In genomic region chr1:85582687-85583354, GRCh38 we compare ENCODE assay signal across 9 cellular contexts. TPM values are rescaled to one million over a fixed set of nuclear protein-coding genes. Genes with fewer than 3 reads are reported as not detected.
DNase-seq lines count a peak whose midpoint lies in the region; ATAC-seq and TF ChIP-seq lines count a peak whose summit lies in the region.
"Had no signal": no experiment of that assay in that cellular context is flagged by ENCODE, and none has a peak within 500 bp of the region (broad histone marks: within the 10 kb centered on the region; RNA-seq: fewer than 3 reads in every experiment).

No MANE protein-coding gene starts in this region.

- TF ChIP-seq POLR2A in IMR-90 (IDR thresholded peaks at IDR 0.05; ENCODE audit: low read depth, low read length) (no peak; the same call in 1 of the 2 replicates), transverse colon (IDR thresholded peaks at IDR 0.05) (no peak)

- H3K23ac ChIP-seq in IMR-90 (ENCODE audit: low read depth, low read length): peak overlapping the region; percentile 97

- BruUV-seq in IMR-90 (replicated peaks; lab: Mats Ljungman, UMichigan): no TSS peak

- TF ChIP-seq RAD21 in IMR-90 (IDR thresholded peaks at IDR 0.05; ENCODE audit: low read length): no peak; the same call in 1 of the 2 replicates

- H3K36me3 ChIP-seq in IMR-90 (ENCODE audit: control insufficient read depth, insufficient read depth, low read length): peaks cover 22% of the 10 kb centered on the region
- peaks cover 0 to 9% of the 10 kb centered on the region in 2 donors for H3K36me3 ChIP-seq in left lung
- H3K36me3 ChIP-seq in transverse colon: no peaks in the 10 kb centered on the region

- peak overlapping the region; percentile 43 for H3K18ac ChIP-seq in IMR-90 (ENCODE audit: low read depth, low read length)

- dilution Hi-C loops in IMR-90 (cut with HindIII; ENCODE audit: low sequenced_read_pairs, unreplicated experiment): no loop called here

- peak overlapping the region; percentile 89 for H3K9ac ChIP-seq in IMR-90 (ENCODE audit: low read depth, low read length)

- peak; percentile 66 for DNase-seq in IMR-90
- DNase-seq in cardiac fibroblast (ENCODE audit: low read depth in 2 of 2): peak; percentile 74 to 76
- no peak for DNase-seq in left lung
- DNase-seq in transverse colon: no peak
- no peak for DNase-seq in GM10248 (ENCODE audit: extremely low spot score)
- no peak for DNase-seq in activated effector memory CD4-positive, alpha-beta T cell treated with anti-CD3 and anti-CD28 coated beads, Interleukin-2, amount 50 U/mL, for 16 hours
- DNase-seq in KG1 (lab: John Stamatoyannopoulos, UW): no peak
- no peak for DNase-seq in GOT3 (lab: John Stamatoyannopoulos, UW)
- DNase-seq: NCI-H69 had no signal

- 70% methylated on average over 13 of the region's 18 CpGs; no CpG with 5 or more reads in 1 of the 2 experiments for WGBS in IMR-90 (ENCODE audit: extremely low coverage in 2 of 2, insufficient read length in 1 of 2), 2 experiments
- 67 to 86% methylated on average over 1 to 18 of the region's 18 CpGs for WGBS in transverse colon (ENCODE audit: low coverage in 1 of 2), 2 donors

- TF ChIP-seq CTCF in IMR-90 (conservative IDR thresholded peaks at IDR 0.05; ENCODE audit: low read depth, low read length) (no peak), cardiac fibroblast (IDR thresholded peaks at IDR 0.05; ENCODE audit: low read depth, low read length) (no peak), left lung (IDR thresholded peaks at IDR 0.05) (no peak), transverse colon (IDR thresholded peaks at IDR 0.05) (no peak), GM10248 (IDR thresholded peaks at IDR 0.05; ENCODE audit: control extremely low read depth, extremely low read depth, low read depth, missing control alignments) (no peak)

- H3K27me3 ChIP-seq in IMR-90 (ENCODE audit: control insufficient read depth, insufficient read depth, low read length) (no peaks in the 10 kb centered on the region), left lung (peaks cover 0 to 43% of the 10 kb centered on the region in 2 donors), transverse colon (peaks cover 20% of the 10 kb centered on the region)

- no peak for ATAC-seq in IMR-90 (ENCODE audit: low read depth)
- no peak for ATAC-seq in left lung

- peaks cover 39% of the 10 kb centered on the region for H4K20me1 ChIP-seq in IMR-90 (ENCODE audit: insufficient read depth, low read length)

- intact Hi-C loops in IMR-90 (cut with micrococcal nuclease): no loop called here
- intact Hi-C loops in left lung (cut with DNase I): loop anchor here in 1 of 2 donors (10.0 kb wide), 2 partner anchors 112 to 278 kb away; no protein-coding TSS in a partner anchor
- intact Hi-C loops in transverse colon (cut with DNase I; ENCODE audit: low total_unique reads): loop anchor here (10.0 kb wide), 3 partner anchors 78 to 1122 kb away; partner anchors contain the start of gene SH3GLB1

- peak overlapping the region; percentile 51 for H4K91ac ChIP-seq in IMR-90 (ENCODE audit: insufficient read depth, low read depth, low read length)

- H3K14ac ChIP-seq in IMR-90 (replicated peaks; ENCODE audit: low read depth, low read length): peak overlapping the region; percentile 96

- peaks cover 0 to 24% of the 10 kb centered on the region in 2 experiments; a peak in 3 of 4 replicates for H3K79me1 ChIP-seq in IMR-90 (ENCODE audit: low read depth in 1 of 2, low read length in 2 of 2)

- no peak overlapping the region for H2BK15ac ChIP-seq in IMR-90 (ENCODE audit: low read depth, low read length)

- H3K9me3 ChIP-seq in IMR-90 (ENCODE audit: control insufficient read depth, insufficient read depth, low read length) (no peaks in the 10 kb centered on the region), left lung (no peaks in the 10 kb centered on the region), transverse colon (no peaks in the 10 kb centered on the region)

- H3K4me1 ChIP-seq in IMR-90 (ENCODE audit: control insufficient read depth, insufficient read depth, low read length) (peaks cover 4% of the 10 kb centered on the region), left lung (peaks cover 8 to 51% of the 10 kb centered on the region in 2 donors), transverse colon (peaks cover 0 to 26% (median 6%) of the 10 kb centered on the region in 4 donors)

- peak overlapping the region; percentile 80 for H2BK5ac ChIP-seq in IMR-90 (ENCODE audit: low read depth, low read length, poor library complexity, severe bottlenecking)

- peak overlapping the region; percentile 90 for H3K56ac ChIP-seq in IMR-90 (ENCODE audit: extremely low read depth, insufficient read depth, low read length)

- H2AK9ac ChIP-seq in IMR-90 (replicated peaks; ENCODE audit: low read depth, low read length, poor library complexity): peak overlapping the region; percentile 87

- CTCF ChIA-PET in IMR-90 (lab: Yijun Ruan, JAX): no interaction called here
- CTCF ChIA-PET in GM10248 (lab: Yijun Ruan, JAX): interaction anchor here (1.1 to 1.6 kb wide), 3 partner anchors 11 to 21 kb away, joined by 3 to 5 read pairs (median 4); no protein-coding TSS in a partner anchor

- H3K27ac ChIP-seq in IMR-90 (ENCODE audit: insufficient read depth, low read length): peak overlapping the region; percentile 78
- peak overlapping the region; percentile 91 to 97 for H3K27ac ChIP-seq in left lung
- H3K27ac ChIP-seq in transverse colon: peak overlapping the region; percentile 91 to 96 (median 92)

- peak overlapping the region; percentile 85; the same call in 1 of the 2 replicates for H2BK120ac ChIP-seq in IMR-90 (ENCODE audit: low read depth, low read length)

- H3K4me3 ChIP-seq in IMR-90 (ENCODE audit: insufficient read depth, low read depth, low read length) (peak overlapping the region; percentile 65), cardiac fibroblast (replicated peaks in 1 of 2; ENCODE audit: low read depth in 2 of 2, low read length in 2 of 2) (peak overlapping the region; percentile 75 to 88), left lung (peak overlapping the region; percentile 56 to 73), transverse colon (peak overlapping the region in 3 of 4 donors; percentile 39 to 88 (median 68))

- peak overlapping the region; percentile 3; the same call in 1 of the 2 replicates for H2AK5ac ChIP-seq in IMR-90 (ENCODE audit: low read depth, low read length)

- POLR2A ChIA-PET in IMR-90 (lab: Charles Lee; ENCODE audit: unreplicated experiment) (interaction anchor here (0.6 to 3.6 kb wide), 10 partner anchors 12 to 1103 kb away, joined by 3 to 51 read pairs (median 6); partner anchors contain the start of gene BCL10), GM10248 (lab: Yijun Ruan, JAX) (no interaction called here)

- TF ChIP-seq EP300 in transverse colon (IDR thresholded peaks at IDR 0.05; ENCODE audit: low read depth): no peak

- H2AFZ ChIP-seq in IMR-90 (replicated peaks; ENCODE audit: low read length, poor library complexity): no peak overlapping the region

- H3K4me2 ChIP-seq in IMR-90 (ENCODE audit: low read depth, low read length): peak overlapping the region; percentile 64

- H4K8ac ChIP-seq in IMR-90 (ENCODE audit: low read depth in 2 of 2, low read length in 2 of 2): peak overlapping the region; percentile 6 to 75; a peak in 3 of 4 replicates

- in situ Hi-C loops in IMR-90 (cut with MboI; ENCODE audit: low sequenced_read_pairs) (no loop called here), transverse colon (cut with MboI; ENCODE audit: low pct_ligation_motif_present in 1 of 4, low pct_unique_long_range_greater_than_20kb in 1 of 4, low sequenced_read_pairs in 3 of 4) (loop anchor here (25.0 kb wide), 1 partner anchor 271 kb away; no protein-coding TSS in a partner anchor)

- peak overlapping the region; percentile 3; the same call in 1 of the 2 replicates for H4K5ac ChIP-seq in IMR-90 (ENCODE audit: low read depth, low read length)

- H3K4ac ChIP-seq in IMR-90 (ENCODE audit: low read depth, low read length): peak overlapping the region; percentile 90

- no peaks in the 10 kb centered on the region for H3K9me1 ChIP-seq in IMR-90 (ENCODE audit: insufficient read depth, low read length)

- H2BK20ac ChIP-seq in IMR-90 (ENCODE audit: low read depth, low read length): no peak overlapping the region

TF ChIP-seq in IMR-90, 13 proteins besides CTCF, POLR2A, EP300 and RAD21 (continues in another document):
- TF ChIP-seq RFX5 (IDR thresholded peaks at IDR 0.05; ENCODE audit: low read depth, low read length): no peak
- no peak for TF ChIP-seq MXI1 (IDR thresholded peaks at IDR 0.05; ENCODE audit: borderline replicate concordance, low read depth, low read length)
- TF ChIP-seq NFE2L2 (IDR thresholded peaks at IDR 0.05; ENCODE audit: low read depth, low read length): no peak
- TF ChIP-seq FOS (IDR thresholded peaks at IDR 0.05; ENCODE audit: low read depth, low read length): 0 out of 2 replicates have a peak, but pooled peaks have one; percentile 3
- TF ChIP-seq RCOR1 (IDR thresholded peaks at IDR 0.05; ENCODE audit: insufficient replicate concordance, low read length): no peak
- TF ChIP-seq MAFK (IDR thresholded peaks at IDR 0.05; ENCODE audit: low read depth, low read length): no peak
- TF ChIP-seq CHD1 (IDR thresholded peaks at IDR 0.05; ENCODE audit: low read depth, low read length): peak; percentile 36
- TF ChIP-seq USF2 (IDR thresholded peaks at IDR 0.05; ENCODE audit: low read depth, low read length): peak; percentile 50; the same call in 1 of the 2 replicates
- no peak for TF ChIP-seq ELK1 (IDR thresholded peaks at IDR 0.05; ENCODE audit: borderline replicate concordance, low read depth, low read length)
- TF ChIP-seq SMC3 (IDR thresholded peaks at IDR 0.05; ENCODE audit: low read depth, low read length): no peak

RNA-seq across cellular contexts. Expression of gene CCN1, which starts 2.3 kb away (rescaled TPM):
- total RNA-seq in IMR-90 (2012; rRNA removed): 76.9 and 90.3 TPM in 2 replicates
- polyA plus RNA-seq in IMR-90 (2012; rRNA removed): 819 and 905 TPM in 2 replicates
- 700 and 814 TPM in 2 replicates for polyA plus RNA-seq in IMR-90 (2012; cell fraction: cytosol; rRNA removed)
- polyA plus RNA-seq in IMR-90 (2012; cell fraction: nucleus; rRNA removed; ENCODE audit: low replicate concordance): 1,179 and 1,372 TPM in 2 replicates
- 100 to 1,000 TPM; 163 to 554 TPM for total RNA-seq in left lung
- 10 to 100 TPM; 18.6 to 79.6 (median 53.1) TPM for total RNA-seq in transverse colon

Comparison
In these comparisons a context has a peak if more than half of its experiments do, and no peak if none do; other contexts are left out.
1. DNase-seq: peak in IMR-90 (single experiment) and cardiac fibroblast (2 of 2); none in left lung (0 of 2), transverse colon (single experiment), GM10248 (single experiment), activated effector memory CD4-positive, alpha-beta T cell treated with anti-CD3 and anti-CD28 coated beads, Interleukin-2, amount 50 U/mL, for 16 hours (single experiment), KG1 (single experiment) and GOT3 (single experiment).
2. Peak in every context shown above with its lines, with median percentiles within 50 percentile points of each other: H3K27ac ChIP-seq and H3K4me3 ChIP-seq.